1 cellular context compared by ENCODE assay signal in genomic region chr9:26856413-26857032, GRCh38.
TF ChIP-seq lines count a peak whose summit lies in the region.

No MANE protein-coding gene starts in this region.

TF ChIP-seq in GM23338, 12 proteins besides CTCF, POLR2A, EP300 and RAD21 (continued from another document):
- TF ChIP-seq ZNF462 (CRISPR knock-in tag; IDR thresholded peaks at IDR 0.05) (no peak), ETS1 (IDR thresholded peaks at IDR 0.05) (no peak), EZH2 (IDR thresholded peaks at IDR 0.05; ENCODE audit: low read depth, unreplicated experiment) (no peak)
